Comparison of ENCODE assay signal across 24 cellular contexts in the genomic region with DNA sequence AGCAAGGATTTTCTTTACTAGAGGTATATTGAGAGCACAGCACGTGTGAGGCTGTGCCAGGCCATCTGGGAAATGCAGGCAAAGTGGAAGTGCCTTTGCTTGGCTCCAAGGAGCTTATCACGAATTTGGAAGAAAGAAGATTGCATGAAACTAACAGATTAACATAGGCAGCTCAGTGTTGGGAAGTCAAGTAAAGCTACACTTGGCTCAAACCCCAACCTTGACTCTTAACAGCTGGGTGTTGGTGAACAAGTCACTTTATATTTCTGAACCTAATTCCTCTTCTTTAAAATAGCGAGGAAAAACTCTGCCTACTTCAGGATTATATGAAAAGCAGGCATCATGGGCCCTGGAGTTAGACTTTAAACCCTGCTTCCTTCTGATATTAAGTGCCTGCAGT.
DNase-seq lines count a peak whose midpoint lies in the region; TF ChIP-seq lines count a peak whose summit lies in the region.
"Had no signal": no experiment of that assay in that cellular context is flagged by ENCODE, and none has a peak within 500 bp of the region (broad histone marks: within the 10 kb centered on the region; RNA-seq: fewer than 3 reads in every experiment).

No MANE protein-coding gene starts in this region.

- H3K27me3 ChIP-seq in stomach (no peaks in the 10 kb centered on the region), GM23248 (replicated peaks; ENCODE audit: insufficient read depth) (no peaks in the 10 kb centered on the region)
- H3K27me3 ChIP-seq: BLaER1 had no signal

- no peaks in the 10 kb centered on the region for H3F3A ChIP-seq in GM23248 (ENCODE audit: insufficient read depth)

- no peak for TF ChIP-seq EP300 in stomach (IDR thresholded peaks at IDR 0.05)

- H3K36me3 ChIP-seq in stomach = no peaks in the 10 kb centered on the region
- no peaks in the 10 kb centered on the region for H3K36me3 ChIP-seq in GM23248 (ENCODE audit: low read depth)
- H3K36me3 ChIP-seq: BLaER1 had no signal

- in situ Hi-C loops in GM23248 (cut with MboI) = no loop called here

- H3K4me1 ChIP-seq in stomach = peaks cover 0 to 52% (median 12%) of the 10 kb centered on the region in 4 donors
- H3K4me1 ChIP-seq in GM23248 (ENCODE audit: insufficient read depth) = peaks cover 4% of the 10 kb centered on the region; the same call in 1 of the 2 replicates
- H3K4me1 ChIP-seq: BLaER1, Caco-2 had no signal

- intact Hi-C loops in stomach (cut with DNase I; ENCODE audit: low total_unique reads) (no loop called here), CD14-positive monocyte (cut with micrococcal nuclease) (no loop called here)

- DNase-seq in DMS 273 (lab: John Stamatoyannopoulos, UW; ENCODE audit: unreplicated experiment) (peak; percentile 22), DMS 273 treated with DMSO at 0.1 percent for 48 hours (lab: John Stamatoyannopoulos, UW) (no peak), NCI-H82 treated with DMSO at 0.1 percent for 48 hours (lab: John Stamatoyannopoulos, UW; ENCODE audit: unreplicated experiment) (peak; percentile 45), fibroblast of peridontal ligament (ENCODE audit: extremely low read depth) (peak; percentile 52), stomach (peak; percentile 29), SW480 (ENCODE audit: low spot score) (no peak), CD14-positive monocyte (ENCODE audit: low spot score) (no peak), GM23248 (no peak)
- DNase-seq: ACHN; Caco-2; CD4-positive, alpha-beta memory T cell; DMS53; GDM1; IMR-90; MV-4-11; NCI-H1105 treated with DMSO at 0.1 percent for 48 hours; NCI-H2081; NCI-H2171; NCI-H345; NCI-H524 treated with DMSO at 0.1 percent for 48 hours; SHP77 had no signal

- H3K79me2 ChIP-seq in GM23248 (ENCODE audit: insufficient read depth) = no peaks in the 10 kb centered on the region

- no peaks in the 10 kb centered on the region for H3K9me3 ChIP-seq in stomach
- no peaks in the 10 kb centered on the region for H3K9me3 ChIP-seq in GM23248 (ENCODE audit: low read depth)
- H3K9me3 ChIP-seq: BLaER1, Caco-2 had no signal

- H4K20me1 ChIP-seq in GM23248 (ENCODE audit: insufficient read depth) = no peaks in the 10 kb centered on the region
- H4K20me1 ChIP-seq: BLaER1 had no signal

- H3K27me3 Mint-ChIP-seq in CD14-positive monocyte (ENCODE audit: low read depth in 3 of 3) = peaks cover 0 to 2% (median 0%) of the 10 kb centered on the region in 3 donors

- H3K27ac Mint-ChIP-seq in CD14-positive monocyte = no peak overlapping the region
- H3K27ac Mint-ChIP-seq: CD4-positive, alpha-beta memory T cell had no signal

- no peak for TF ChIP-seq POLR2A in stomach (IDR thresholded peaks at IDR 0.05)

- H3K4me1 Mint-ChIP-seq in CD14-positive monocyte = no peaks in the 10 kb centered on the region
- H3K4me1 Mint-ChIP-seq: CD4-positive, alpha-beta memory T cell had no signal

- no peak overlapping the region for H2AFZ ChIP-seq in GM23248

- TF ChIP-seq CTCF in stomach (IDR thresholded peaks at IDR 0.05) = no peak
- TF ChIP-seq CTCF in CD14-positive monocyte (IDR thresholded peaks at IDR 0.05) = no peak

- no peak overlapping the region for H3K4me3 ChIP-seq in stomach
- H3K4me3 ChIP-seq in GM23248 = no peak overlapping the region
- H3K4me3 ChIP-seq: BLaER1 had no signal

- H3K9ac ChIP-seq in GM23248 = no peak overlapping the region
- H3K9ac ChIP-seq: BLaER1, KMS-11 had no signal

- H3K4me2 ChIP-seq in GM23248 (ENCODE audit: unreplicated experiment) = no peak overlapping the region
- H3K4me2 ChIP-seq: BLaER1, KMS-11 had no signal

- H3K36me3 Mint-ChIP-seq in CD14-positive monocyte = no peaks in the 10 kb centered on the region
- H3K36me3 Mint-ChIP-seq: CD4-positive, alpha-beta memory T cell had no signal

- H3K27ac ChIP-seq in stomach = peak overlapping the region in 3 of 5 donors; percentile 7 to 49 (median 24)
- no peak overlapping the region for H3K27ac ChIP-seq in GM23248
- H3K27ac ChIP-seq: 22Rv1, BLaER1, KMS-11 had no signal

- peaks cover 0 to 5% (median 2%) of the 10 kb centered on the region in 7 donors for H3K9me3 Mint-ChIP-seq in CD14-positive monocyte

- WGBS in stomach, 5 donors = 22 to 33% (median 24%) methylated on average over 3 of the region's 3 CpGs
- 64 to 72% methylated on average over 3 of the region's 3 CpGs for WGBS in GM23248 (ENCODE audit: low coverage in 1 of 2, low lambda C conversion rate in 2 of 2, missing lambda C conversion rate in 2 of 2), 2 experiments

- H3K9me2 ChIP-seq in GM23248 (ENCODE audit: insufficient read depth) = no peaks in the 10 kb centered on the region

- H3K4me3 Mint-ChIP-seq in CD14-positive monocyte = no peak overlapping the region
- H3K4me3 Mint-ChIP-seq: CD4-positive, alpha-beta memory T cell had no signal

Comparison
In these comparisons a context has a peak if more than half of its experiments do, and no peak if none do; other contexts are left out.
1. DNase-seq: peak in DMS 273 (single experiment), NCI-H82 treated with DMSO at 0.1 percent for 48 hours (single experiment), fibroblast of peridontal ligament (single experiment) and stomach (single experiment); none in DMS 273 treated with DMSO at 0.1 percent for 48 hours (single experiment), SW480 (single experiment), CD14-positive monocyte (single experiment) and GM23248 (single experiment).